ENCODE assay signal across 9 cellular contexts in the genomic region with DNA sequence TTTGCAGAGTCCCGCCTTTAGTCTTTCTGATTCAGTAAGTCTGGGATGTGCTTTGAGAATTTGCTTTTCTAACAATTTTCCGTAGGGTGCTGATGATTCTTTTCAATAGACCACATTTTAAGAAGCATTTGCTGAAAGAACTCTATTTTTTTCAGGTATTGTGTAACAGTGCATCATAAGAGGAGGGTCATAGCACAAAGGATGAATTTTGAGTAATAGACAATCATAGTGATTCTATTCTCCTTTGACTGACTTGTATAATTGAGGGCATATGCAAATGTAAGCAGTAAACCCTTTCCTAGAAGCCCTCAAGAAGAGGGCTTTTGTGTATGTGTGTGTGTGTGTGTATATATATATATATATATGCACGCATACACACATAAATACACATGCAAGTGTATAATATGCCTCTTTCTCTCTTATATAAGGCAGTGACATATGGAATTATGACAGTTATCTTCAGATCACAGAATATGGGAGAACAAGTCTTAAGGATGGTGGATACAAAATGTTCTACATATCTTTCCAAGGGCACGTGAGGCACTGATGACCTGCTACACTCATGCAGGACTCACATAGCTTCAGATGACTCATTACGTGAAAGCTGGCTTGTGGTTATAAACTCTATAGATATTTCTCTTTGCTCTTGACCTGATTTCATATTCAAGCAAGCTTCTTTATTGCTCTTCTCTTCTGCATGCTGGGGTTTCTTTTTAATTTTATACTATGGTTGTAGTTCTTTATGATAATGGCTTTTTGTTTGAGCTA. TPM values are rescaled to one million over a fixed set of nuclear protein-coding genes. Genes with fewer than 3 reads are reported as not detected.
DNase-seq lines count a peak whose midpoint lies in the region; ATAC-seq lines count a peak whose summit lies in the region.
"Had no signal": no experiment of that assay in that cellular context is flagged by ENCODE, and none has a peak within 500 bp of the region (broad histone marks: within the 10 kb centered on the region; RNA-seq: fewer than 3 reads in every experiment).

No MANE protein-coding gene starts in this region.

- peaks cover 0 to under 1% (median 0%) of the 10 kb centered on the region in 7 donors for H3K9me3 Mint-ChIP-seq in CD4-positive, CD25-positive, alpha-beta regulatory T cell
- H3K9me3 Mint-ChIP-seq in activated naive CD8-positive, alpha-beta T cell treated with anti-CD3 and anti-CD28 coated beads, Interleukin-2, amount 10 ng/mL, durations not matched to agents 7 days and 5 days = peaks cover 3% of the 10 kb centered on the region

- no peak overlapping the region for H3K27ac ChIP-seq in CD4-positive, CD25-positive, alpha-beta regulatory T cell (ENCODE audit: insufficient read depth, low read length, poor library complexity, severe bottlenecking)
- H3K27ac ChIP-seq: body of pancreas had no signal

- H3K27me3 ChIP-seq in CD4-positive, CD25-positive, alpha-beta regulatory T cell (ENCODE audit: control insufficient read depth, insufficient read depth, low read length) = peaks cover 2% of the 10 kb centered on the region
- H3K27me3 ChIP-seq: body of pancreas had no signal

- no peaks in the 10 kb centered on the region for H3K36me3 ChIP-seq in CD4-positive, CD25-positive, alpha-beta regulatory T cell (ENCODE audit: control insufficient read depth, insufficient read depth, low read length)

- H3K9me3 ChIP-seq in CD4-positive, CD25-positive, alpha-beta regulatory T cell (ENCODE audit: control insufficient read depth in 2 of 2, low read length in 2 of 2) = no peaks in the 10 kb centered on the region
- H3K9me3 ChIP-seq: body of pancreas had no signal

- H3K4me1 Mint-ChIP-seq in CD4-positive, CD25-positive, alpha-beta regulatory T cell = peaks cover 0 to 29% (median 20%) of the 10 kb centered on the region in 4 donors
- peaks cover 65% of the 10 kb centered on the region for H3K4me1 Mint-ChIP-seq in activated naive CD8-positive, alpha-beta T cell treated with anti-CD3 and anti-CD28 coated beads, Interleukin-2, amount 10 ng/mL, durations not matched to agents 7 days and 5 days

- POLR2A ChIA-PET in activated naive CD8-positive, alpha-beta T cell treated with anti-CD3 and anti-CD28 coated beads, Interleukin-2, amount 10 ng/mL, durations not matched to agents 7 days and 5 days (lab: Charles Lee) = interaction anchor here (0.6 to 0.7 kb wide), 2 partner anchors 17 to 53 kb away, joined by 3 to 5 read pairs; no protein-coding TSS in a partner anchor

- H3K27ac Mint-ChIP-seq in CD4-positive, CD25-positive, alpha-beta regulatory T cell = peak overlapping the region in 1 of 3 donors; percentile 3
- peak overlapping the region; percentile 86 for H3K27ac Mint-ChIP-seq in activated naive CD8-positive, alpha-beta T cell treated with anti-CD3 and anti-CD28 coated beads, Interleukin-2, amount 10 ng/mL, durations not matched to agents 7 days and 5 days

- peak in 1 of 3 donors; percentile 53 for DNase-seq in CD4-positive, CD25-positive, alpha-beta regulatory T cell
- no peak for DNase-seq in activated naive CD8-positive, alpha-beta T cell treated with anti-CD3 and anti-CD28 coated beads, Interleukin-2, amount 10 ng/mL, durations not matched to agents 7 days and 5 days
- DNase-seq in renal cortical epithelial cell (ENCODE audit: low read depth) = peak; percentile 76
- no peak for DNase-seq in SKM-1 treated with dmso at 0.1 percent for 144 hours (lab: John Stamatoyannopoulos, UW; ENCODE audit: unreplicated experiment)
- DNase-seq in GM19238 (ENCODE audit: insufficient read length, low spot score) = no peak
- DNase-seq in DMS79 treated with DMSO at 0.1 percent for 48 hours (lab: John Stamatoyannopoulos, UW) = no peak

- H3K4me3 ChIP-seq in CD4-positive, CD25-positive, alpha-beta regulatory T cell (ENCODE audit: low read depth, low read length) = no peak overlapping the region
- H3K4me3 ChIP-seq: body of pancreas had no signal

- no peaks in the 10 kb centered on the region for H3K36me3 Mint-ChIP-seq in CD4-positive, CD25-positive, alpha-beta regulatory T cell
- peaks cover 4% of the 10 kb centered on the region for H3K36me3 Mint-ChIP-seq in activated naive CD8-positive, alpha-beta T cell treated with anti-CD3 and anti-CD28 coated beads, Interleukin-2, amount 10 ng/mL, durations not matched to agents 7 days and 5 days

- peak; percentile 13 to 42 for ATAC-seq in CD4-positive, CD25-positive, alpha-beta regulatory T cell (ENCODE audit: low read depth in 2 of 2)
- ATAC-seq in GM19438 (IDR thresholded peaks at IDR 0.05; ENCODE audit: low read depth, unreplicated experiment) (peak; percentile 95), HG03280 (IDR thresholded peaks at IDR 0.05; ENCODE audit: unreplicated experiment) (peak; percentile 85)
- ATAC-seq in activated naive CD8-positive, alpha-beta T cell treated with anti-CD3 and anti-CD28 coated beads, Interleukin-2, amount 10 ng/mL, durations not matched to agents 7 days and 5 days (ENCODE audit: low read depth) = peak; percentile 68
- ATAC-seq: body of pancreas had no signal

- peak overlapping the region in 1 of 4 donors; percentile 31 for H3K4me3 Mint-ChIP-seq in CD4-positive, CD25-positive, alpha-beta regulatory T cell
- H3K4me3 Mint-ChIP-seq in activated naive CD8-positive, alpha-beta T cell treated with anti-CD3 and anti-CD28 coated beads, Interleukin-2, amount 10 ng/mL, durations not matched to agents 7 days and 5 days = peak overlapping the region; percentile 88

- H3K4me1 ChIP-seq in CD4-positive, CD25-positive, alpha-beta regulatory T cell (ENCODE audit: control insufficient read depth, insufficient read depth, low read length, poor library complexity, severe bottlenecking) = no peaks in the 10 kb centered on the region
- H3K4me1 ChIP-seq: body of pancreas had no signal

- H3K27me3 Mint-ChIP-seq in CD4-positive, CD25-positive, alpha-beta regulatory T cell = peaks cover 5% of the 10 kb centered on the region
- H3K27me3 Mint-ChIP-seq in activated naive CD8-positive, alpha-beta T cell treated with anti-CD3 and anti-CD28 coated beads, Interleukin-2, amount 10 ng/mL, durations not matched to agents 7 days and 5 days = no peaks in the 10 kb centered on the region

RNA-seq across cellular contexts. Expression of gene PLSCR1, which starts 6.5 kb away (rescaled TPM):
- total RNA-seq in CD4-positive, CD25-positive, alpha-beta regulatory T cell = 7.2 TPM
- 10 to 100 TPM; 14.4 to 20.7 (median 17.6) TPM for polyA plus RNA-seq in CD4-positive, CD25-positive, alpha-beta regulatory T cell
- 100 to 1,000 TPM; 172 to 177 TPM for total RNA-seq in activated naive CD8-positive, alpha-beta T cell treated with anti-CD3 and anti-CD28 coated beads, Interleukin-2, amount 10 ng/mL, durations not matched to agents 7 days and 5 days
- total RNA-seq in renal cortical epithelial cell = 183 and 292 TPM in 2 replicates

RNA-seq across cellular contexts. Expression of gene PLSCR5, which starts 54.2 kb away (rescaled TPM):
- total RNA-seq in CD4-positive, CD25-positive, alpha-beta regulatory T cell = not detected
- polyA plus RNA-seq in CD4-positive, CD25-positive, alpha-beta regulatory T cell = not detected
- total RNA-seq in activated naive CD8-positive, alpha-beta T cell treated with anti-CD3 and anti-CD28 coated beads, Interleukin-2, amount 10 ng/mL, durations not matched to agents 7 days and 5 days = not detected
- not detected in 2 replicates for total RNA-seq in renal cortical epithelial cell
- total RNA-seq: body of pancreas had no signal

Comparison
In these comparisons a context has a peak if more than half of its experiments do, and no peak if none do; other contexts are left out.
1. ATAC-seq: peak in every context shown above with its lines; median percentile 95 in GM19438; 85 in HG03280; 68 in activated naive CD8-positive, alpha-beta T cell treated with anti-CD3 and anti-CD28 coated beads, Interleukin-2, amount 10 ng/mL, durations not matched to agents 7 days and 5 days; 28 in CD4-positive, CD25-positive, alpha-beta regulatory T cell.
2. RNA of gene PLSCR1, which starts 6.5 kb away (total RNA-seq): 183 to 292 TPM in renal cortical epithelial cell and 172 to 177 TPM in activated naive CD8-positive, alpha-beta T cell treated with anti-CD3 and anti-CD28 coated beads, Interleukin-2, amount 10 ng/mL, durations not matched to agents 7 days and 5 days; 7.2 TPM in CD4-positive, CD25-positive, alpha-beta regulatory T cell (single experiment); every median in the first group is over 10 times any median in the second.